1 cellular context compared by ENCODE assay signal in genomic region chr2:75481041-75481836, GRCh38.
A peak's percentile ranks its signal among the peaks of the same experiment; 100 is the strongest.
TF ChIP-seq lines count a peak whose summit lies in the region.

No MANE protein-coding gene starts in this region.

TF ChIP-seq in HepG2, 621 proteins besides CTCF, POLR2A, EP300 and RAD21 (continued from another document and continues in another):
- TF ChIP-seq, protein P1, sequence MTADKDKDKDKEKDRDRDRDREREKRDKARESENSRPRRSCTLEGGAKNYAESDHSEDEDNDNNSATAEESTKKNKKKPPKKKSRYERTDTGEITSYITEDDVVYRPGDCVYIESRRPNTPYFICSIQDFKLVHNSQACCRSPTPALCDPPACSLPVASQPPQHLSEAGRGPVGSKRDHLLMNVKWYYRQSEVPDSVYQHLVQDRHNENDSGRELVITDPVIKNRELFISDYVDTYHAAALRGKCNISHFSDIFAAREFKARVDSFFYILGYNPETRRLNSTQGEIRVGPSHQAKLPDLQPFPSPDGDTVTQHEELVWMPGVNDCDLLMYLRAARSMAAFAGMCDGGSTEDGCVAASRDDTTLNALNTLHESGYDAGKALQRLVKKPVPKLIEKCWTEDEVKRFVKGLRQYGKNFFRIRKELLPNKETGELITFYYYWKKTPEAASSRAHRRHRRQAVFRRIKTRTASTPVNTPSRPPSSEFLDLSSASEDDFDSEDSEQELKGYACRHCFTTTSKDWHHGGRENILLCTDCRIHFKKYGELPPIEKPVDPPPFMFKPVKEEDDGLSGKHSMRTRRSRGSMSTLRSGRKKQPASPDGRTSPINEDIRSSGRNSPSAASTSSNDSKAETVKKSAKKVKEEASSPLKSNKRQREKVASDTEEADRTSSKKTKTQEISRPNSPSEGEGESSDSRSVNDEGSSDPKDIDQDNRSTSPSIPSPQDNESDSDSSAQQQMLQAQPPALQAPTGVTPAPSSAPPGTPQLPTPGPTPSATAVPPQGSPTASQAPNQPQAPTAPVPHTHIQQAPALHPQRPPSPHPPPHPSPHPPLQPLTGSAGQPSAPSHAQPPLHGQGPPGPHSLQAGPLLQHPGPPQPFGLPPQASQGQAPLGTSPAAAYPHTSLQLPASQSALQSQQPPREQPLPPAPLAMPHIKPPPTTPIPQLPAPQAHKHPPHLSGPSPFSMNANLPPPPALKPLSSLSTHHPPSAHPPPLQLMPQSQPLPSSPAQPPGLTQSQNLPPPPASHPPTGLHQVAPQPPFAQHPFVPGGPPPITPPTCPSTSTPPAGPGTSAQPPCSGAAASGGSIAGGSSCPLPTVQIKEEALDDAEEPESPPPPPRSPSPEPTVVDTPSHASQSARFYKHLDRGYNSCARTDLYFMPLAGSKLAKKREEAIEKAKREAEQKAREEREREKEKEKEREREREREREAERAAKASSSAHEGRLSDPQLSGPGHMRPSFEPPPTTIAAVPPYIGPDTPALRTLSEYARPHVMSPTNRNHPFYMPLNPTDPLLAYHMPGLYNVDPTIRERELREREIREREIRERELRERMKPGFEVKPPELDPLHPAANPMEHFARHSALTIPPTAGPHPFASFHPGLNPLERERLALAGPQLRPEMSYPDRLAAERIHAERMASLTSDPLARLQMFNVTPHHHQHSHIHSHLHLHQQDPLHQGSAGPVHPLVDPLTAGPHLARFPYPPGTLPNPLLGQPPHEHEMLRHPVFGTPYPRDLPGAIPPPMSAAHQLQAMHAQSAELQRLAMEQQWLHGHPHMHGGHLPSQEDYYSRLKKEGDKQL (CRISPR knock-in tag; IDR thresholded peaks at IDR 0.05; ENCODE audit: low read depth) = peak; percentile 97
- TF ChIP-seq ZNF441 (CRISPR knock-in tag; IDR thresholded peaks at IDR 0.05; ENCODE audit: borderline replicate concordance) (no peak), SAP130 (CRISPR knock-in tag; IDR thresholded peaks at IDR 0.05; ENCODE audit: low read depth) (peak; percentile 80), ZNF768 (CRISPR knock-in tag; IDR thresholded peaks at IDR 0.05) (no peak), CREBL2 (CRISPR knock-in tag; IDR thresholded peaks at IDR 0.05; ENCODE audit: borderline replicate concordance) (no peak), ATF1 (CRISPR knock-in tag; IDR thresholded peaks at IDR 0.05) (peak; percentile 34; the same call in 1 of the 2 replicates), ZNF619 (CRISPR knock-in tag; IDR thresholded peaks at IDR 0.05) (no peak), ZNF567 (CRISPR knock-in tag; IDR thresholded peaks at IDR 0.05; ENCODE audit: borderline replicate concordance) (peak; percentile 66; the same call in 1 of the 2 replicates), RFX3 (CRISPR knock-in tag; IDR thresholded peaks at IDR 0.05) (0 out of 2 replicates have a peak, but pooled peaks have one; percentile 9), ZZZ3 (CRISPR knock-in tag; IDR thresholded peaks at IDR 0.05; ENCODE audit: borderline replicate concordance) (no peak), ZBTB43 (CRISPR knock-in tag; conservative IDR thresholded peaks at IDR 0.05) (no peak; the same call in none of the 2 replicates), NONO (IDR thresholded peaks at IDR 0.05) (no peak), NONO (CRISPR knock-in tag; conservative IDR thresholded peaks at IDR 0.05) (peak; percentile 65), ZMYM3 (CRISPR knock-in tag; IDR thresholded peaks at IDR 0.05) (peak; percentile 55; the same call in 1 of the 2 replicates), GMEB2 (CRISPR knock-in tag; IDR thresholded peaks at IDR 0.05; ENCODE audit: low read depth) (no peak), BORCS8-MEF2B (CRISPR knock-in tag; IDR thresholded peaks at IDR 0.05) (no peak), HNRNPL (IDR thresholded peaks at IDR 0.05; ENCODE audit: low read depth, low read length) (no peak), ZNF557 (CRISPR knock-in tag; IDR thresholded peaks at IDR 0.05) (no peak), CENPX (CRISPR knock-in tag; IDR thresholded peaks at IDR 0.05) (no peak), ZNF333 (CRISPR knock-in tag; IDR thresholded peaks at IDR 0.05; ENCODE audit: borderline replicate concordance) (no peak), KAT2B (IDR thresholded peaks at IDR 0.05; ENCODE audit: borderline replicate concordance, low read depth, low read length) (no peak), ZFP37 (CRISPR knock-in tag; IDR thresholded peaks at IDR 0.05; ENCODE audit: borderline replicate concordance) (no peak), ZNF569 (CRISPR knock-in tag; IDR thresholded peaks at IDR 0.05; ENCODE audit: borderline replicate concordance) (peak; percentile 66; the same call in 1 of the 2 replicates), SALL2 (CRISPR knock-in tag; IDR thresholded peaks at IDR 0.05) (no peak), SRSF1 (optimal IDR thresholded peaks at IDR 0.05; ENCODE audit: low read depth, low read length) (no peak), TAF15 (IDR thresholded peaks at IDR 0.05; ENCODE audit: low read depth, low read length, poor library complexity, severe bottlenecking) (no peak), ATAD3A (CRISPR knock-in tag; IDR thresholded peaks at IDR 0.05) (no peak), ZNF784 (CRISPR knock-in tag; IDR thresholded peaks at IDR 0.05; ENCODE audit: borderline replicate concordance) (no peak), ELF1 (CRISPR knock-in tag; IDR thresholded peaks at IDR 0.05) (peak; percentile 40), ZNF616 (CRISPR knock-in tag; IDR thresholded peaks at IDR 0.05; ENCODE audit: low read depth) (no peak), HNF1B (CRISPR knock-in tag; IDR thresholded peaks at IDR 0.05) (peak; percentile 83; the same call in 1 of the 2 replicates)
- TF ChIP-seq, protein P2, sequence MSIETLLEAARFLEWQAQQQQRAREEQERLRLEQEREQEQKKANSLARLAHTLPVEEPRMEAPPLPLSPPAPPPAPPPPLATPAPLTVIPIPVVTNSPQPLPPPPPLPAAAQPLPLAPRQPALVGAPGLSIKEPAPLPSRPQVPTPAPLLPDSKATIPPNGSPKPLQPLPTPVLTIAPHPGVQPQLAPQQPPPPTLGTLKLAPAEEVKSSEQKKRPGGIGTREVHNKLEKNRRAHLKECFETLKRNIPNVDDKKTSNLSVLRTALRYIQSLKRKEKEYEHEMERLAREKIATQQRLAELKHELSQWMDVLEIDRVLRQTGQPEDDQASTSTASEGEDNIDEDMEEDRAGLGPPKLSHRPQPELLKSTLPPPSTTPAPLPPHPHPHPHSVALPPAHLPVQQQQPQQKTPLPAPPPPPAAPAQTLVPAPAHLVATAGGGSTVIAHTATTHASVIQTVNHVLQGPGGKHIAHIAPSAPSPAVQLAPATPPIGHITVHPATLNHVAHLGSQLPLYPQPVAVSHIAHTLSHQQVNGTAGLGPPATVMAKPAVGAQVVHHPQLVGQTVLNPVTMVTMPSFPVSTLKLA (IDR thresholded peaks at IDR 0.05) = no peak
- TF ChIP-seq, protein P3, sequence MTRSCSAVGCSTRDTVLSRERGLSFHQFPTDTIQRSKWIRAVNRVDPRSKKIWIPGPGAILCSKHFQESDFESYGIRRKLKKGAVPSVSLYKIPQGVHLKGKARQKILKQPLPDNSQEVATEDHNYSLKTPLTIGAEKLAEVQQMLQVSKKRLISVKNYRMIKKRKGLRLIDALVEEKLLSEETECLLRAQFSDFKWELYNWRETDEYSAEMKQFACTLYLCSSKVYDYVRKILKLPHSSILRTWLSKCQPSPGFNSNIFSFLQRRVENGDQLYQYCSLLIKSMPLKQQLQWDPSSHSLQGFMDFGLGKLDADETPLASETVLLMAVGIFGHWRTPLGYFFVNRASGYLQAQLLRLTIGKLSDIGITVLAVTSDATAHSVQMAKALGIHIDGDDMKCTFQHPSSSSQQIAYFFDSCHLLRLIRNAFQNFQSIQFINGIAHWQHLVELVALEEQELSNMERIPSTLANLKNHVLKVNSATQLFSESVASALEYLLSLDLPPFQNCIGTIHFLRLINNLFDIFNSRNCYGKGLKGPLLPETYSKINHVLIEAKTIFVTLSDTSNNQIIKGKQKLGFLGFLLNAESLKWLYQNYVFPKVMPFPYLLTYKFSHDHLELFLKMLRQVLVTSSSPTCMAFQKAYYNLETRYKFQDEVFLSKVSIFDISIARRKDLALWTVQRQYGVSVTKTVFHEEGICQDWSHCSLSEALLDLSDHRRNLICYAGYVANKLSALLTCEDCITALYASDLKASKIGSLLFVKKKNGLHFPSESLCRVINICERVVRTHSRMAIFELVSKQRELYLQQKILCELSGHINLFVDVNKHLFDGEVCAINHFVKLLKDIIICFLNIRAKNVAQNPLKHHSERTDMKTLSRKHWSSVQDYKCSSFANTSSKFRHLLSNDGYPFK (CRISPR knock-in tag; IDR thresholded peaks at IDR 0.05; ENCODE audit: borderline replicate concordance) = no peak
- TF ChIP-seq, protein P4, sequence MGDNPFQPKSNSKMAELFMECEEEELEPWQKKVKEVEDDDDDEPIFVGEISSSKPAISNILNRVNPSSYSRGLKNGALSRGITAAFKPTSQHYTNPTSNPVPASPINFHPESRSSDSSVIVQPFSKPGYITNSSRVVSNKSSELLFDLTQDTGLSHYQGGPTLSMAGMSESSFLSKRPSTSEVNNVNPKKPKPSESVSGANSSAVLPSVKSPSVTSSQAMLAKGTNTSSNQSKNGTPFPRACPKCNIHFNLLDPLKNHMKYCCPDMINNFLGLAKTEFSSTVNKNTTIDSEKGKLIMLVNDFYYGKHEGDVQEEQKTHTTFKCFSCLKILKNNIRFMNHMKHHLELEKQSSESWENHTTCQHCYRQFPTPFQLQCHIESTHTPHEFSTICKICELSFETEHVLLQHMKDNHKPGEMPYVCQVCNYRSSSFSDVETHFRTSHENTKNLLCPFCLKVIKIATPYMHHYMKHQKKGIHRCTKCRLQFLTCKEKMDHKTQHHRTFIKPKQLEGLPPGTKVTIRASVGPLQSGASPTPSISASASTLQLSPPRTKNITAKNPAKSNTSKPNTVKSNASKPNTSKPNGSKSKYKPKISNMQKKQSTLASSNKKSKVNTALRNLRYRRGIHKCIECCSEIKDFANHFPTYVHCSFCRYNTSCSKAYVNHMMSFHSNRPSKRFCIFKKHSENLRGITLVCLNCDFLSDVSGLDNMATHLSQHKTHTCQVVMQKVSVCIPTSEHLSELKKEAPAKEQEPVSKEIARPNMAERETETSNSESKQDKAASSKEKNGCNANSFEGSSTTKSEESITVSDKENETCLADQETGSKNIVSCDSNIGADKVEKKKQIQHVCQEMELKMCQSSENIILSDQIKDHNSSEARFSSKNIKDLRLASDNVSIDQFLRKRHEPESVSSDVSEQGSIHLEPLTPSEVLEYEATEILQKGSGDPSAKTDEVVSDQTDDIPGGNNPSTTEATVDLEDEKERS (CRISPR knock-in tag; IDR thresholded peaks at IDR 0.05) = peak; percentile 86
- TF ChIP-seq, protein P5, sequence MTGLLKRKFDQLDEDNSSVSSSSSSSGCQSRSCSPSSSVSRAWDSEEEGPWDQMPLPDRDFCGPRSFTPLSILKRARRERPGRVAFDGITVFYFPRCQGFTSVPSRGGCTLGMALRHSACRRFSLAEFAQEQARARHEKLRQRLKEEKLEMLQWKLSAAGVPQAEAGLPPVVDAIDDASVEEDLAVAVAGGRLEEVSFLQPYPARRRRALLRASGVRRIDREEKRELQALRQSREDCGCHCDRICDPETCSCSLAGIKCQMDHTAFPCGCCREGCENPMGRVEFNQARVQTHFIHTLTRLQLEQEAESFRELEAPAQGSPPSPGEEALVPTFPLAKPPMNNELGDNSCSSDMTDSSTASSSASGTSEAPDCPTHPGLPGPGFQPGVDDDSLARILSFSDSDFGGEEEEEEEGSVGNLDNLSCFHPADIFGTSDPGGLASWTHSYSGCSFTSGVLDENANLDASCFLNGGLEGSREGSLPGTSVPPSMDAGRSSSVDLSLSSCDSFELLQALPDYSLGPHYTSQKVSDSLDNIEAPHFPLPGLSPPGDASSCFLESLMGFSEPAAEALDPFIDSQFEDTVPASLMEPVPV (CRISPR knock-in tag; IDR thresholded peaks at IDR 0.05) = peak; percentile 93
- TF ChIP-seq, protein P6, sequence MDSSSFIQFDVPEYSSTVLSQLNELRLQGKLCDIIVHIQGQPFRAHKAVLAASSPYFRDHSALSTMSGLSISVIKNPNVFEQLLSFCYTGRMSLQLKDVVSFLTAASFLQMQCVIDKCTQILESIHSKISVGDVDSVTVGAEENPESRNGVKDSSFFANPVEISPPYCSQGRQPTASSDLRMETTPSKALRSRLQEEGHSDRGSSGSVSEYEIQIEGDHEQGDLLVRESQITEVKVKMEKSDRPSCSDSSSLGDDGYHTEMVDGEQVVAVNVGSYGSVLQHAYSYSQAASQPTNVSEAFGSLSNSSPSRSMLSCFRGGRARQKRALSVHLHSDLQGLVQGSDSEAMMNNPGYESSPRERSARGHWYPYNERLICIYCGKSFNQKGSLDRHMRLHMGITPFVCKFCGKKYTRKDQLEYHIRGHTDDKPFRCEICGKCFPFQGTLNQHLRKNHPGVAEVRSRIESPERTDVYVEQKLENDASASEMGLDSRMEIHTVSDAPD (CRISPR knock-in tag; IDR thresholded peaks at IDR 0.05) = peak; percentile 94
